In genomic region chr20:57251344-57251743, GRCh38 we compare ENCODE assay signal across 18 cellular contexts. TPM values are rescaled to one million over a fixed set of nuclear protein-coding genes. Genes with fewer than 3 reads are reported as not detected.
DNase-seq lines count a peak whose midpoint lies in the region; ATAC-seq and TF ChIP-seq lines count a peak whose summit lies in the region.
"Had no signal": no experiment of that assay in that cellular context is flagged by ENCODE, and none has a peak within 500 bp of the region (broad histone marks: within the 10 kb centered on the region; RNA-seq: fewer than 3 reads in every experiment).

No MANE protein-coding gene starts in this region.

- H3K9me3 Mint-ChIP-seq in activated CD4-positive, alpha-beta memory T cell treated with anti-CD3 and anti-CD28 coated beads, Interleukin-2, amount 10 ng/mL, durations not matched to agents 7 days and 5 days = no peaks in the 10 kb centered on the region
- no peaks in the 10 kb centered on the region for H3K9me3 Mint-ChIP-seq in activated CD4-positive, alpha-beta memory T cell treated with anti-CD3 and anti-CD28 coated beads for 36 hours
- H3K9me3 Mint-ChIP-seq in CD8-positive, alpha-beta memory T cell = peaks cover 0 to 5% (median 0%) of the 10 kb centered on the region in 5 donors

- no peak overlapping the region for H3K27ac Mint-ChIP-seq in activated CD4-positive, alpha-beta memory T cell treated with anti-CD3 and anti-CD28 coated beads, Interleukin-2, amount 10 ng/mL, durations not matched to agents 7 days and 5 days
- H3K27ac Mint-ChIP-seq in activated CD4-positive, alpha-beta memory T cell treated with anti-CD3 and anti-CD28 coated beads for 36 hours = no peak overlapping the region
- no peak overlapping the region for H3K27ac Mint-ChIP-seq in CD8-positive, alpha-beta memory T cell

- ATAC-seq in HG02840 (IDR thresholded peaks at IDR 0.05; ENCODE audit: low FRiP score, unreplicated experiment) = no peak

- no peak overlapping the region for H3K4ac ChIP-seq in neuronal stem cell (ENCODE audit: low read length)

- no peak overlapping the region for H4K91ac ChIP-seq in neuronal stem cell (ENCODE audit: low read depth, low read length, poor library complexity)

- no peak overlapping the region for H3K4me3 Mint-ChIP-seq in activated CD4-positive, alpha-beta memory T cell treated with anti-CD3 and anti-CD28 coated beads, Interleukin-2, amount 10 ng/mL, durations not matched to agents 7 days and 5 days
- H3K4me3 Mint-ChIP-seq in activated CD4-positive, alpha-beta memory T cell treated with anti-CD3 and anti-CD28 coated beads for 36 hours = no peak overlapping the region
- peak overlapping the region in 1 of 7 donors; percentile 37 for H3K4me3 Mint-ChIP-seq in CD8-positive, alpha-beta memory T cell

- H3K4me1 Mint-ChIP-seq in activated CD4-positive, alpha-beta memory T cell treated with anti-CD3 and anti-CD28 coated beads, Interleukin-2, amount 10 ng/mL, durations not matched to agents 7 days and 5 days = peaks cover 9% of the 10 kb centered on the region
- H3K4me1 Mint-ChIP-seq in activated CD4-positive, alpha-beta memory T cell treated with anti-CD3 and anti-CD28 coated beads for 36 hours (ENCODE audit: low read depth) = peaks cover 2% of the 10 kb centered on the region
- H3K4me1 Mint-ChIP-seq in CD8-positive, alpha-beta memory T cell = peaks cover 4 to 10% (median 4%) of the 10 kb centered on the region in 3 donors

- no peak overlapping the region for H2AFZ ChIP-seq in neuronal stem cell (ENCODE audit: low read length)
- H2AFZ ChIP-seq: GM23248 had no signal

- H2AK5ac ChIP-seq in neuronal stem cell (ENCODE audit: low read depth, low read length) = peak overlapping the region; percentile 65

- peak; percentile 20 for DNase-seq in activated CD4-positive, alpha-beta memory T cell treated with anti-CD3 and anti-CD28 coated beads, Interleukin-2, amount 10 ng/mL, durations not matched to agents 7 days and 5 days
- no peak for DNase-seq in activated CD4-positive, alpha-beta memory T cell treated with anti-CD3 and anti-CD28 coated beads for 36 hours
- DNase-seq in NCI-H69 (lab: John Stamatoyannopoulos, UW) = peak; percentile 34
- no peak for DNase-seq in astrocyte of the spinal cord (ENCODE audit: low read depth, low spot score)
- no peak for DNase-seq in neuronal stem cell (ENCODE audit: low spot score)
- DNase-seq in HAP-1 (ENCODE audit: low spot score in 2 of 2) = no peak
- no peak for DNase-seq in CD8-positive, alpha-beta memory T cell
- DNase-seq: activated CD4-positive, alpha-beta T cell treated with anti-CD3 and anti-CD28 coated beads for 1 hour; activated naive CD4-positive, alpha-beta T cell; erythroblast; GM23248; NCI-H1417 treated with DMSO at 0.1 percent for 48 hours; NCI-H526 treated with DMSO at 0.1 percent for 48 hours had no signal

- H2BK5ac ChIP-seq in neuronal stem cell (ENCODE audit: low read length) = no peak overlapping the region

- no peak overlapping the region for H3K4me2 ChIP-seq in neuronal stem cell (ENCODE audit: insufficient read depth, low read length, poor library complexity, severe bottlenecking)

- no peaks in the 10 kb centered on the region for H3K36me3 Mint-ChIP-seq in activated CD4-positive, alpha-beta memory T cell treated with anti-CD3 and anti-CD28 coated beads, Interleukin-2, amount 10 ng/mL, durations not matched to agents 7 days and 5 days (ENCODE audit: low read depth)
- H3K36me3 Mint-ChIP-seq in activated CD4-positive, alpha-beta memory T cell treated with anti-CD3 and anti-CD28 coated beads for 36 hours = no peaks in the 10 kb centered on the region
- H3K36me3 Mint-ChIP-seq in CD8-positive, alpha-beta memory T cell = no peaks in the 10 kb centered on the region

- intact Hi-C loops in activated CD4-positive, alpha-beta memory T cell treated with anti-CD3 and anti-CD28 coated beads for 36 hours (cut with micrococcal nuclease) = no loop called here

- no peak overlapping the region for H3K18ac ChIP-seq in neuronal stem cell (ENCODE audit: low read length)

- peaks cover 0 to 18% of the 10 kb centered on the region in 2 donors for H3K36me3 ChIP-seq in neuronal stem cell (replicated peaks in 1 of 2; ENCODE audit: control insufficient read depth in 2 of 2, insufficient read depth in 2 of 2, low read length in 2 of 2)
- no peaks in the 10 kb centered on the region for H3K36me3 ChIP-seq in HAP-1 (replicated peaks)
- no peaks in the 10 kb centered on the region for H3K36me3 ChIP-seq in CD8-positive, alpha-beta memory T cell (ENCODE audit: insufficient read depth, low read length)
- H3K36me3 ChIP-seq: prostate gland had no signal

- H3K27me3 ChIP-seq in neuronal stem cell (ENCODE audit: control insufficient read depth in 3 of 3, insufficient read depth in 3 of 3, low read depth in 1 of 3, low read length in 3 of 3) = no peaks in the 10 kb centered on the region
- H3K27me3 ChIP-seq in HAP-1 (ENCODE audit: low read depth) = no peaks in the 10 kb centered on the region
- no peaks in the 10 kb centered on the region for H3K27me3 ChIP-seq in CD8-positive, alpha-beta memory T cell (ENCODE audit: insufficient read depth, low read length, poor library complexity, severe bottlenecking)

- H3K9ac ChIP-seq in neuronal stem cell (ENCODE audit: low read depth, low read length, poor library complexity) = no peak overlapping the region
- H3K9ac ChIP-seq: GM23248 had no signal

- no peaks in the 10 kb centered on the region for H3K79me1 ChIP-seq in neuronal stem cell (ENCODE audit: low read depth, low read length)

- in situ Hi-C loops in astrocyte of the spinal cord (cut with HindIII; ENCODE audit: low sequenced_read_pairs) (no loop called here), HAP-1 (cut with MboI; ENCODE audit: low sequenced_read_pairs) (no loop called here)

- H4K8ac ChIP-seq in neuronal stem cell (ENCODE audit: low read depth, low read length) = no peak overlapping the region

- no peak overlapping the region for H2BK15ac ChIP-seq in neuronal stem cell (ENCODE audit: low read length)

- H3K9me3 ChIP-seq in neuronal stem cell (replicated peaks in 1 of 2; ENCODE audit: control insufficient read depth in 2 of 2, insufficient read depth in 1 of 2, low read depth in 1 of 2, low read length in 2 of 2) (peaks cover 4 to 6% of the 10 kb centered on the region in 2 donors), HAP-1 (no peaks in the 10 kb centered on the region)
- no peaks in the 10 kb centered on the region for H3K9me3 ChIP-seq in CD8-positive, alpha-beta memory T cell (ENCODE audit: low read length)
- H3K9me3 ChIP-seq: prostate gland had no signal

- H3K4me1 ChIP-seq in neuronal stem cell (ENCODE audit: control insufficient read depth in 2 of 2, insufficient read depth in 1 of 2, low read depth in 1 of 2, low read length in 2 of 2) (peaks cover 15 to 22% of the 10 kb centered on the region in 2 donors), HAP-1 (peaks cover 5% of the 10 kb centered on the region; the same call in 1 of the 2 replicates)
- no peaks in the 10 kb centered on the region for H3K4me1 ChIP-seq in CD8-positive, alpha-beta memory T cell (ENCODE audit: insufficient read depth, low read length)

- peak; percentile 1 for TF ChIP-seq CTCF in astrocyte of the spinal cord (IDR thresholded peaks at IDR 0.05; ENCODE audit: low read depth, low read length)

- H2BK120ac ChIP-seq in neuronal stem cell (ENCODE audit: low read depth, low read length) = no peak overlapping the region

- no peak overlapping the region for H2BK12ac ChIP-seq in neuronal stem cell (ENCODE audit: low read length)

- CTCF ChIA-PET in activated CD4-positive, alpha-beta memory T cell treated with anti-CD3 and anti-CD28 coated beads, Interleukin-2, amount 10 ng/mL, durations not matched to agents 7 days and 5 days (lab: Charles Lee) = no interaction called here
- CTCF ChIA-PET in activated CD4-positive, alpha-beta memory T cell treated with anti-CD3 and anti-CD28 coated beads for 36 hours (lab: Charles Lee) = no interaction called here
- CTCF ChIA-PET in CD8-positive, alpha-beta memory T cell (lab: Charles Lee) = no interaction called here

- no peak overlapping the region for H3K27ac ChIP-seq in neuronal stem cell (replicated peaks; ENCODE audit: low read length)
- H3K27ac ChIP-seq in CD8-positive, alpha-beta memory T cell (ENCODE audit: low read depth, low read length) = no peak overlapping the region
- H3K27ac ChIP-seq: GM23248, prostate gland had no signal

- peak overlapping the region; percentile 70 for H3K23ac ChIP-seq in neuronal stem cell (ENCODE audit: low read depth, low read length, poor library complexity)

- POLR2A ChIA-PET in activated CD4-positive, alpha-beta memory T cell treated with anti-CD3 and anti-CD28 coated beads, Interleukin-2, amount 10 ng/mL, durations not matched to agents 7 days and 5 days (lab: Charles Lee) = no interaction called here
- POLR2A ChIA-PET in activated CD4-positive, alpha-beta memory T cell treated with anti-CD3 and anti-CD28 coated beads for 36 hours (lab: Charles Lee) = no interaction called here
- POLR2A ChIA-PET in CD8-positive, alpha-beta memory T cell (lab: Charles Lee) = no interaction called here

- no CpG with 5 or more reads among the region's 7 CpGs for WGBS in neuronal stem cell (ENCODE audit: extremely low coverage in 2 of 2, insufficient read length in 2 of 2, insufficient replicate concordance in 1 of 2), 2 donors

- peaks cover 7% of the 10 kb centered on the region for H3K27me3 Mint-ChIP-seq in activated CD4-positive, alpha-beta memory T cell treated with anti-CD3 and anti-CD28 coated beads, Interleukin-2, amount 10 ng/mL, durations not matched to agents 7 days and 5 days
- peaks cover 26% of the 10 kb centered on the region for H3K27me3 Mint-ChIP-seq in activated CD4-positive, alpha-beta memory T cell treated with anti-CD3 and anti-CD28 coated beads for 36 hours
- H3K27me3 Mint-ChIP-seq in CD8-positive, alpha-beta memory T cell = peaks cover 13 to 59% of the 10 kb centered on the region in 2 donors

- no peak overlapping the region for H3K14ac ChIP-seq in neuronal stem cell (ENCODE audit: low read length)

- H3K4me3 ChIP-seq in astrocyte of the spinal cord (ENCODE audit: low read depth, low read length) (no peak overlapping the region), neuronal stem cell (ENCODE audit: low read length in 2 of 2) (no peak overlapping the region), HAP-1 (no peak overlapping the region)
- no peak overlapping the region for H3K4me3 ChIP-seq in CD8-positive, alpha-beta memory T cell (ENCODE audit: low read length)
- H3K4me3 ChIP-seq: GM23248, prostate gland had no signal

RNA-seq across cellular contexts. Expression of gene BMP7, which starts 15.1 kb away (rescaled TPM):
- total RNA-seq in activated CD4-positive, alpha-beta memory T cell treated with anti-CD3 and anti-CD28 coated beads, Interleukin-2, amount 10 ng/mL, durations not matched to agents 7 days and 5 days = not detected
- total RNA-seq in activated CD4-positive, alpha-beta memory T cell treated with anti-CD3 and anti-CD28 coated beads for 36 hours = not detected
- 17.6 TPM for polyA plus RNA-seq in neuronal stem cell (2013, experiment 1 of 2)
- 17.7 TPM for polyA plus RNA-seq in neuronal stem cell (2013, experiment 2 of 2)
- not detected for total RNA-seq in CD8-positive, alpha-beta memory T cell
- not detected for polyA plus RNA-seq in CD8-positive, alpha-beta memory T cell
- total RNA-seq: chondrocyte, GM23248, HT-29, mononuclear cell had no signal
- polyA plus RNA-seq: GM23248 had no signal

Comparison
In these comparisons a context has a peak if more than half of its experiments do, and no peak if none do; other contexts are left out.
1. DNase-seq: peak in activated CD4-positive, alpha-beta memory T cell treated with anti-CD3 and anti-CD28 coated beads, Interleukin-2, amount 10 ng/mL, durations not matched to agents 7 days and 5 days (single experiment) and NCI-H69 (single experiment); none in activated CD4-positive, alpha-beta memory T cell treated with anti-CD3 and anti-CD28 coated beads for 36 hours (single experiment), astrocyte of the spinal cord (single experiment), neuronal stem cell (single experiment), HAP-1 (0 of 2) and CD8-positive, alpha-beta memory T cell (0 of 5).